ENCODE assay signal across 1 cellular context in the genomic region with DNA sequence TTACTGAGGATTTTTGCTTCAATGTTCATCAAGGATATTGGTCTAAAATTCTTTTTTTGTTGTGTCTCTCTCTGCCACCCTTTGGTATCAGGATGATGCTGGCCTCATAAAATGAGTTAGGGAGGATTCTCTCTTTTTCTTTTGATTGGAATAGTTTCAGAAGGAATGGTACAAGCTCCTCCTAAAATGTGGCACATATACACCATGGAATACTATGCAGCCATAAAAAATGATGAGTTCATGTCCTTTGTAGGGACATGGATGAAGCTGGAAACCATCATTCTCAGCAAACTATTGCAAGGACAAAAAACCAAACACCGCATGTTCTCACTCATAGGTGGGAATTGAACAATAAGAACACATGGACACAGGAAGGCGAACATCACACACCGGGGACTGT.
TF ChIP-seq lines count a peak whose summit lies in the region.

No MANE protein-coding gene starts in this region.

TF ChIP-seq in K562, 482 proteins besides CTCF, POLR2A, EP300 and RAD21:
- peak; percentile 60 for TF ChIP-seq ZNF146 (CRISPR knock-in tag; IDR thresholded peaks at IDR 0.05; ENCODE audit: unreplicated experiment)
TF ChIP-seq in K562: peak in this region for 1; not testable (repeated sequence) for 481.
